Comparison of ENCODE assay signal across 34 cellular contexts in the genomic region with DNA sequence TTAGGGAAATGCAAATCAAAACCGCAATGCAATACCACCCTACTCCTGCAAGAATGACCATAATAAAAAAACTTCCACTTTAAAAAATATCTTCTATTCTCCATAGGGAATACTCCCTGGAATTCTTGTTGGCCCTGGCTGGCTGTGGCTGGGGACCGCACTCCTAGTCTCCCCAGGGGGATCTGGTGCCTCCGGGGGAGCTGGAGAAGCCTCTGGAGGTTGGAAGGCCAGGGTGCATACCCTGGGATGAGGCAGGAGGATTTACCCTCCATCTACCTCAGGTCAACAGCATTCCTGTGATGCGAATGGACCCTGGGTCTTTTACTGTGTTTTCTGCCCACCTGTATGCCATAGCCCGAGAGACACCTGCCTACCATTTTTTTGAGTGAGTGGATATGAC.
"Had no signal": no experiment of that assay in that cellular context is flagged by ENCODE, and none has a peak within 500 bp of the region (broad histone marks: within the 10 kb centered on the region; RNA-seq: fewer than 3 reads in every experiment).

No MANE protein-coding gene starts in this region.

- H3K36me3 ChIP-seq: MG63 had no signal

- H3K9me3 ChIP-seq: MG63 had no signal

- DNase-seq: Karpas-422, Kasumi-1, MG63, MM.1S, MV-4-11, NCI-H1048, NCI-H1092, NCI-H1092 treated with DMSO at 0.1 percent for 48 hours, NCI-H1105, NCI-H1105 treated with DMSO at 0.1 percent for 48 hours, NCI-H1417, NCI-H1417 treated with DMSO at 0.1 percent for 48 hours, NCI-H1436, NCI-H1436 treated with DMSO at 0.1 percent for 48 hours, NCI-H146, NCI-H1694, NCI-H1694 treated with DMSO at 0.1 percent for 48 hours, NCI-H187, NCI-H187 treated with DMSO at 0.1 percent for 48 hours, NCI-H1930, NCI-H2029, NCI-H2029 treated with DMSO at 0.1 percent for 48 hours, NCI-H2081, NCI-H2081 treated with DMSO at 0.1 percent for 48 hours, NCI-H2107, NCI-H2171, NCI-H2171 treated with DMSO at 0.1 percent for 48 hours, NCI-H2227 treated with DMSO at 0.1 percent for 48 hours, NCI-H226, NCI-H345, NCI-H446, NCI-H446 treated with DMSO at 0.1 percent for 48 hours, NCI-H510A, NCI-H510A treated with DMSO at 0.1 percent for 48 hours had no signal

- H3K4me3 ChIP-seq: MG63 had no signal
